Comparison of ENCODE assay signal across 10 cellular contexts in genomic region chr16:48498761-48499600, GRCh38.
DNase-seq lines count a peak whose midpoint lies in the region; TF ChIP-seq lines count a peak whose summit lies in the region.
"Had no signal": no experiment of that assay in that cellular context is flagged by ENCODE, and none has a peak within 500 bp of the region (broad histone marks: within the 10 kb centered on the region; RNA-seq: fewer than 3 reads in every experiment).

No MANE protein-coding gene starts in this region.

- no peak overlapping the region for H3K4me3 ChIP-seq in AG09309 (ENCODE audit: control insufficient read depth, low read depth, low read length)
- H3K4me3 ChIP-seq in epithelial cell of esophagus (ENCODE audit: low read length) = no peak overlapping the region

- TF ChIP-seq CTCF in AG09309 (IDR thresholded peaks at IDR 0.05; ENCODE audit: control insufficient read depth, insufficient read depth, low read depth, low read length, missing control alignments) (no peak), epithelial cell of esophagus (IDR thresholded peaks at IDR 0.05; ENCODE audit: insufficient read depth, low read depth, low read length, missing control alignments) (no peak)

- DNase-seq in AG09309 (ENCODE audit: low read depth) (peak; percentile 64), NCI-H226 (peak; percentile 15), epithelial cell of esophagus (ENCODE audit: low read depth) (peak; percentile 93), non-pigmented ciliary epithelial cell (ENCODE audit: low read depth) (peak; percentile 34), DMS79 (lab: John Stamatoyannopoulos, UW) (no peak), NCI-H524 treated with DMSO at 0.1 percent for 48 hours (lab: John Stamatoyannopoulos, UW) (no peak), HuH-7 (ENCODE audit: low spot score) (no peak), C1 segment of cervical spinal cord (lab: John Stamatoyannopoulos, UW) (no peak)
- DNase-seq: activated CD8-positive, alpha-beta T cell treated with anti-CD3 and anti-CD28 coated beads for 36 hours; effector CD4-positive, alpha-beta T cell had no signal

Comparison
In these comparisons a context has a peak if more than half of its experiments do, and no peak if none do; other contexts are left out.
1. DNase-seq: peak in AG09309 (single experiment), NCI-H226 (single experiment), epithelial cell of esophagus (single experiment) and non-pigmented ciliary epithelial cell (single experiment); none in DMS79 (single experiment), NCI-H524 treated with DMSO at 0.1 percent for 48 hours (single experiment), HuH-7 (single experiment) and C1 segment of cervical spinal cord (0 of 14).